ENCODE assay signal across 8 cellular contexts in genomic region chr3:25782636-25782937, GRCh38. TPM values are rescaled to one million over a fixed set of nuclear protein-coding genes. Genes with fewer than 3 reads are reported as not detected.
DNase-seq lines count a peak whose midpoint lies in the region; ATAC-seq and TF ChIP-seq lines count a peak whose summit lies in the region.

No MANE protein-coding gene starts in this region.

- peak overlapping the region; percentile 84 to 91 for H3K4me3 Mint-ChIP-seq in H9
- peak overlapping the region; percentile 91 for H3K4me3 Mint-ChIP-seq in activated CD8-positive, alpha-beta T cell treated with anti-CD3 and anti-CD28 coated beads for 36 hours

- intact Hi-C loops in activated CD8-positive, alpha-beta T cell treated with anti-CD3 and anti-CD28 coated beads for 36 hours (cut with micrococcal nuclease) = loop anchor here (5.0 kb wide), 1 partner anchor 120 kb away; the partner anchor contains the start of gene TOP2B
- intact Hi-C loops in spleen (cut with DNase I; ENCODE audit: low total_unique reads) = no loop called here

- no peaks in the 10 kb centered on the region for H3K79me1 ChIP-seq in H9 (ENCODE audit: insufficient read depth, low read depth, low read length, poor library complexity, severe bottlenecking)

- H3K4ac ChIP-seq in H9 (ENCODE audit: low read depth, low read length) = no peak overlapping the region

- H3K4me1 ChIP-seq in H9 (ENCODE audit: insufficient read depth, low read length) (no peaks in the 10 kb centered on the region), iPS DF 6.9 (ENCODE audit: control insufficient read depth, insufficient read depth, low read length) (no peaks in the 10 kb centered on the region), spleen (peaks cover 10 to 48% (median 37%) of the 10 kb centered on the region in 6 donors)

- peak overlapping the region; percentile 65 for H3K9ac ChIP-seq in H9 (ENCODE audit: extremely low read depth, insufficient read length, low read length)

- no peak overlapping the region for H3T11ph ChIP-seq in H9 (ENCODE audit: low read length)

- peaks cover 0 to 4% of the 10 kb centered on the region in 2 experiments; a peak in 1 of 5 replicates for H3K9me3 Mint-ChIP-seq in H9
- no peaks in the 10 kb centered on the region for H3K9me3 Mint-ChIP-seq in activated CD8-positive, alpha-beta T cell treated with anti-CD3 and anti-CD28 coated beads for 36 hours

- H3K14ac ChIP-seq in H9 (ENCODE audit: insufficient read depth, low read length) = no peak overlapping the region

- H3K36me3 Mint-ChIP-seq in H9 (ENCODE audit: insufficient read depth in 1 of 3, low read depth in 3 of 3) = peaks cover 2 to 15% (median 9%) of the 10 kb centered on the region in 3 experiments
- peaks cover 44% of the 10 kb centered on the region for H3K36me3 Mint-ChIP-seq in activated CD8-positive, alpha-beta T cell treated with anti-CD3 and anti-CD28 coated beads for 36 hours (ENCODE audit: low read depth)

- no peak for DNase-seq in H9
- no peak for DNase-seq in activated CD8-positive, alpha-beta T cell treated with anti-CD3 and anti-CD28 coated beads for 36 hours
- DNase-seq in iPS DF 6.9 (ENCODE audit: low read depth, low spot score) = no peak
- DNase-seq in spleen = no peak
- no peak for DNase-seq in mesenteric fat pad (ENCODE audit: low spot score)
- DNase-seq in activated gamma-delta T cell (lab: John Stamatoyannopoulos, UW) = no peak
- no peak for DNase-seq in NCI-H446 treated with DMSO at 0.1 percent for 48 hours (lab: John Stamatoyannopoulos, UW)
- no peak for DNase-seq in NCI-H2107 (lab: John Stamatoyannopoulos, UW)

- no peak for TF ChIP-seq POLR2A in spleen (IDR thresholded peaks at IDR 0.05)

- no peak overlapping the region for H4K8ac ChIP-seq in H9 (replicated peaks; ENCODE audit: insufficient read length, low read depth, low read length)

- H3K9me3 ChIP-seq in H9 (ENCODE audit: control insufficient read depth, low read depth, low read length) (no peaks in the 10 kb centered on the region), iPS DF 6.9 (ENCODE audit: control insufficient read depth, insufficient read depth, low read length) (no peaks in the 10 kb centered on the region), spleen (no peaks in the 10 kb centered on the region)

- no peak overlapping the region for H3K18ac ChIP-seq in H9 (ENCODE audit: insufficient read length, low read depth, low read length)

- no peak overlapping the region for H2BK15ac ChIP-seq in H9 (ENCODE audit: low read depth, low read length)

- CTCF ChIA-PET in activated CD8-positive, alpha-beta T cell treated with anti-CD3 and anti-CD28 coated beads for 36 hours (lab: Charles Lee) = interaction anchor here (1.0 to 1.4 kb wide), 3 partner anchors 121 to 142 kb away, joined by 3 to 10 read pairs (median 4); no protein-coding TSS in a partner anchor

- H3K27ac ChIP-seq in H9 (ENCODE audit: insufficient read length, low read depth, low read length) (no peak overlapping the region), iPS DF 6.9 (ENCODE audit: low read length) (no peak overlapping the region), spleen (peak overlapping the region; percentile 91 to 97 (median 96))

- no peak overlapping the region for H4K91ac ChIP-seq in H9 (ENCODE audit: insufficient read length, low read depth, low read length)

- H3K23me2 ChIP-seq in H9 (ENCODE audit: insufficient read length, low read depth, low read length, poor library complexity, severe bottlenecking) = peaks cover 5% of the 10 kb centered on the region

- no peaks in the 10 kb centered on the region; the same call in 1 of the 2 replicates for H3K79me2 ChIP-seq in H9 (ENCODE audit: insufficient read depth, low read length)

- H3K27me3 ChIP-seq in H9 (ENCODE audit: insufficient read depth, low read length) (no peaks in the 10 kb centered on the region), iPS DF 6.9 (ENCODE audit: control insufficient read depth, insufficient read depth, low read length) (no peaks in the 10 kb centered on the region), spleen (replicated peaks in 1 of 7) (no peaks in the 10 kb centered on the region)

- no peak overlapping the region for H4K5ac ChIP-seq in H9 (ENCODE audit: insufficient read length, low read depth, low read length)

- H2AFZ ChIP-seq in H9 (ENCODE audit: low read length) = no peak overlapping the region

- no peaks in the 10 kb centered on the region for H4K20me1 ChIP-seq in H9 (ENCODE audit: control insufficient read depth, insufficient read depth, insufficient read length)

- H3K23ac ChIP-seq in H9 (ENCODE audit: insufficient read length, low read depth, low read length) = no peak overlapping the region

- no peak overlapping the region for H2BK20ac ChIP-seq in H9 (ENCODE audit: low read depth, low read length, poor library complexity, severe bottlenecking)

- peak overlapping the region; percentile 71 for H3K4me2 ChIP-seq in H9 (ENCODE audit: insufficient read depth, insufficient read length, low read length)

- no peak overlapping the region for H2BK120ac ChIP-seq in H9 (ENCODE audit: low read depth, low read length, poor library complexity, severe bottlenecking)

- H2BK12ac ChIP-seq in H9 (ENCODE audit: insufficient read length, low read depth, low read length) = no peak overlapping the region

- ATAC-seq in activated CD8-positive, alpha-beta T cell treated with anti-CD3 and anti-CD28 coated beads for 36 hours = no peak

- peaks cover 7% of the 10 kb centered on the region for H3K27me3 Mint-ChIP-seq in H9 (ENCODE audit: low read depth)
- H3K27me3 Mint-ChIP-seq in activated CD8-positive, alpha-beta T cell treated with anti-CD3 and anti-CD28 coated beads for 36 hours = no peaks in the 10 kb centered on the region

- no peak overlapping the region for H3K56ac ChIP-seq in H9 (ENCODE audit: insufficient read length, low read depth, low read length)

- peaks cover 1% of the 10 kb centered on the region; the same call in 1 of the 2 replicates for H3K36me3 ChIP-seq in iPS DF 6.9 (ENCODE audit: control insufficient read depth, insufficient read depth, low read length)
- H3K36me3 ChIP-seq in spleen = peaks cover 0 to 10% (median 8%) of the 10 kb centered on the region in 6 donors

- peaks cover 25% of the 10 kb centered on the region in 2 experiments for H3K4me1 Mint-ChIP-seq in H9
- peaks cover 56% of the 10 kb centered on the region for H3K4me1 Mint-ChIP-seq in activated CD8-positive, alpha-beta T cell treated with anti-CD3 and anti-CD28 coated beads for 36 hours (ENCODE audit: low read depth)

- no peak overlapping the region for H3K27ac Mint-ChIP-seq in H9
- peak overlapping the region; percentile 88 for H3K27ac Mint-ChIP-seq in activated CD8-positive, alpha-beta T cell treated with anti-CD3 and anti-CD28 coated beads for 36 hours

- H2AK5ac ChIP-seq in H9 (ENCODE audit: insufficient read length, low read length) = no peak overlapping the region

- POLR2A ChIA-PET in activated CD8-positive, alpha-beta T cell treated with anti-CD3 and anti-CD28 coated beads for 36 hours (lab: Charles Lee) = interaction anchor here (1.1 to 1.5 kb wide), 4 partner anchors 9 to 132 kb away, joined by 4 to 9 read pairs (median 6); no protein-coding TSS in a partner anchor

- TF ChIP-seq CTCF in H9 (conservative IDR thresholded peaks at IDR 0.05) (no peak), spleen (IDR thresholded peaks at IDR 0.05 in 8 of 11, conservative IDR thresholded peaks at IDR 0.05 in 3 of 11) (no peak)
- no peak for TF ChIP-seq CTCF in activated CD8-positive, alpha-beta T cell treated with anti-CD3 and anti-CD28 coated beads for 36 hours (IDR thresholded peaks at IDR 0.05)

- H2BK5ac ChIP-seq in H9 (ENCODE audit: insufficient read length, low read length) = no peak overlapping the region

- WGBS in H9 (ENCODE audit: extremely low coverage, insufficient read length, low lambda C conversion rate) = no CpG with 5 or more reads among the region's 14 CpGs
- no CpG with 5 or more reads among the region's 14 CpGs for WGBS in iPS DF 6.9 (ENCODE audit: insufficient coverage, insufficient read length)
- WGBS in spleen, 5 donors = 0 to 2% (median 0%) methylated on average over 14 of the region's 14 CpGs

- H3K4me3 ChIP-seq in iPS DF 6.9 (ENCODE audit: low read length) (peak overlapping the region; percentile 95), spleen (peak overlapping the region; percentile 59 to 93 (median 80))

RNA-seq across cellular contexts. Expression of gene NGLY1, which starts 0.7 kb away (rescaled TPM):
- total RNA-seq in H9 (2021) = 27.0 and 28.8 TPM in 2 replicates
- total RNA-seq in activated CD8-positive, alpha-beta T cell treated with anti-CD3 and anti-CD28 coated beads for 36 hours = 100 to 1,000 TPM; 142 to 146 TPM
- total RNA-seq in spleen = 10 to 100 TPM; 49.7 to 68.1 (median 60.7) TPM
- polyA plus RNA-seq in spleen = 10 to 100 TPM; 40.8 to 77.3 (median 47.2) TPM
- total RNA-seq in mesenteric fat pad = 35.2 TPM

RNA-seq across cellular contexts. Expression of gene OXSM, which starts 7.3 kb away (rescaled TPM):
- total RNA-seq in H9 (2021) (2.5 and 3.5 TPM in 2 replicates), spleen (10 to 100 TPM in 3 of 7 donors, 1 to 10 TPM in 4; 6.9 to 13.2 (median 9.4) TPM), mesenteric fat pad (7.8 TPM)
- 10 to 100 TPM; 18.8 to 20.9 TPM for total RNA-seq in activated CD8-positive, alpha-beta T cell treated with anti-CD3 and anti-CD28 coated beads for 36 hours
- 10 to 100 TPM; 12.9 to 18.7 (median 13.4) TPM for polyA plus RNA-seq in spleen

Comparison
In these comparisons a context has a peak if more than half of its experiments do, and no peak if none do; other contexts are left out.
1. H3K27ac ChIP-seq: peak in spleen (8 of 8); none in H9 (single experiment) and iPS DF 6.9 (single experiment).